Comparison of ENCODE assay signal across 1 cellular context in the genomic region with DNA sequence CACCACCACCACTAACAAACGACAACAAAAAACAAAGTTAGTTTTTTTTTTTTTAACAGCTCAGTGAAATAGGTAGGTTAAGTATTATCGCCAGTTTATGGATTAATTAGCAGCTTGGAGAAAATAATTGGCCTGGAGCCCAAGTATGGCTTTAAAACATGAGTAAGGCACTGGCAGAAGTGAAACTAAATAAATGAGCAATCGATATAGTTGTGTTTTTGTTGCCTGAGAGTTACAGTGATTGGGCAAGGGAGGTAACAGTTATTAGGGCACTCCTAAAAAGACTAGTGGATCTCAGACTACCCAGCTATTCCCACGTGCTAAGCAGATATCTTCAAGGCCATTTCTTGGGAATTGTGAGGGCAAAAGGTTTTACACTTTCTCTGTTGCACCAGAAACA.
TF ChIP-seq lines count a peak whose summit lies in the region.

No MANE protein-coding gene starts in this region.

TF ChIP-seq in K562, 482 proteins besides CTCF, POLR2A, EP300 and RAD21 (continued from another document):
- TF ChIP-seq, protein P1, sequence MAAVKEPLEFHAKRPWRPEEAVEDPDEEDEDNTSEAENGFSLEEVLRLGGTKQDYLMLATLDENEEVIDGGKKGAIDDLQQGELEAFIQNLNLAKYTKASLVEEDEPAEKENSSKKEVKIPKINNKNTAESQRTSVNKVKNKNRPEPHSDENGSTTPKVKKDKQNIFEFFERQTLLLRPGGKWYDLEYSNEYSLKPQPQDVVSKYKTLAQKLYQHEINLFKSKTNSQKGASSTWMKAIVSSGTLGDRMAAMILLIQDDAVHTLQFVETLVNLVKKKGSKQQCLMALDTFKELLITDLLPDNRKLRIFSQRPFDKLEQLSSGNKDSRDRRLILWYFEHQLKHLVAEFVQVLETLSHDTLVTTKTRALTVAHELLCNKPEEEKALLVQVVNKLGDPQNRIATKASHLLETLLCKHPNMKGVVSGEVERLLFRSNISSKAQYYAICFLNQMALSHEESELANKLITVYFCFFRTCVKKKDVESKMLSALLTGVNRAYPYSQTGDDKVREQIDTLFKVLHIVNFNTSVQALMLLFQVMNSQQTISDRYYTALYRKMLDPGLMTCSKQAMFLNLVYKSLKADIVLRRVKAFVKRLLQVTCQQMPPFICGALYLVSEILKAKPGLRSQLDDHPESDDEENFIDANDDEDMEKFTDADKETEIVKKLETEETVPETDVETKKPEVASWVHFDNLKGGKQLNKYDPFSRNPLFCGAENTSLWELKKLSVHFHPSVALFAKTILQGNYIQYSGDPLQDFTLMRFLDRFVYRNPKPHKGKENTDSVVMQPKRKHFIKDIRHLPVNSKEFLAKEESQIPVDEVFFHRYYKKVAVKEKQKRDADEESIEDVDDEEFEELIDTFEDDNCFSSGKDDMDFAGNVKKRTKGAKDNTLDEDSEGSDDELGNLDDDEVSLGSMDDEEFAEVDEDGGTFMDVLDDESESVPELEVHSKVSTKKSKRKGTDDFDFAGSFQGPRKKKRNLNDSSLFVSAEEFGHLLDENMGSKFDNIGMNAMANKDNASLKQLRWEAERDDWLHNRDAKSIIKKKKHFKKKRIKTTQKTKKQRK (IDR thresholded peaks at IDR 0.05; ENCODE audit: borderline replicate concordance, low read depth, low read length) = no peak
- TF ChIP-seq ZNF253 (CRISPR knock-in tag; conservative IDR thresholded peaks at IDR 0.05) = no peak
- TF ChIP-seq CREM (IDR thresholded peaks at IDR 0.05; ENCODE audit: low read depth) = no peak
TF ChIP-seq in K562: peak in this region for 0.
